1 cellular context compared by ENCODE assay signal in genomic region chr16:1272453-1273198, GRCh38.
TF ChIP-seq lines count a peak whose summit lies in the region.

No MANE protein-coding gene starts in this region.

TF ChIP-seq in HEK293, 187 proteins besides CTCF, POLR2A, EP300 and RAD21 (continued from another document and continues in another):
- TF ChIP-seq PBX3 (CRISPR knock-in tag; IDR thresholded peaks at IDR 0.05): no peak
- no peak for TF ChIP-seq REPIN1 (tag by site-specific recombination; IDR thresholded peaks at IDR 0.05; ENCODE audit: low read depth)
- no peak for TF ChIP-seq SALL2 (tag by site-specific recombination; IDR thresholded peaks at IDR 0.05; ENCODE audit: borderline replicate concordance)
- TF ChIP-seq, protein P1, sequence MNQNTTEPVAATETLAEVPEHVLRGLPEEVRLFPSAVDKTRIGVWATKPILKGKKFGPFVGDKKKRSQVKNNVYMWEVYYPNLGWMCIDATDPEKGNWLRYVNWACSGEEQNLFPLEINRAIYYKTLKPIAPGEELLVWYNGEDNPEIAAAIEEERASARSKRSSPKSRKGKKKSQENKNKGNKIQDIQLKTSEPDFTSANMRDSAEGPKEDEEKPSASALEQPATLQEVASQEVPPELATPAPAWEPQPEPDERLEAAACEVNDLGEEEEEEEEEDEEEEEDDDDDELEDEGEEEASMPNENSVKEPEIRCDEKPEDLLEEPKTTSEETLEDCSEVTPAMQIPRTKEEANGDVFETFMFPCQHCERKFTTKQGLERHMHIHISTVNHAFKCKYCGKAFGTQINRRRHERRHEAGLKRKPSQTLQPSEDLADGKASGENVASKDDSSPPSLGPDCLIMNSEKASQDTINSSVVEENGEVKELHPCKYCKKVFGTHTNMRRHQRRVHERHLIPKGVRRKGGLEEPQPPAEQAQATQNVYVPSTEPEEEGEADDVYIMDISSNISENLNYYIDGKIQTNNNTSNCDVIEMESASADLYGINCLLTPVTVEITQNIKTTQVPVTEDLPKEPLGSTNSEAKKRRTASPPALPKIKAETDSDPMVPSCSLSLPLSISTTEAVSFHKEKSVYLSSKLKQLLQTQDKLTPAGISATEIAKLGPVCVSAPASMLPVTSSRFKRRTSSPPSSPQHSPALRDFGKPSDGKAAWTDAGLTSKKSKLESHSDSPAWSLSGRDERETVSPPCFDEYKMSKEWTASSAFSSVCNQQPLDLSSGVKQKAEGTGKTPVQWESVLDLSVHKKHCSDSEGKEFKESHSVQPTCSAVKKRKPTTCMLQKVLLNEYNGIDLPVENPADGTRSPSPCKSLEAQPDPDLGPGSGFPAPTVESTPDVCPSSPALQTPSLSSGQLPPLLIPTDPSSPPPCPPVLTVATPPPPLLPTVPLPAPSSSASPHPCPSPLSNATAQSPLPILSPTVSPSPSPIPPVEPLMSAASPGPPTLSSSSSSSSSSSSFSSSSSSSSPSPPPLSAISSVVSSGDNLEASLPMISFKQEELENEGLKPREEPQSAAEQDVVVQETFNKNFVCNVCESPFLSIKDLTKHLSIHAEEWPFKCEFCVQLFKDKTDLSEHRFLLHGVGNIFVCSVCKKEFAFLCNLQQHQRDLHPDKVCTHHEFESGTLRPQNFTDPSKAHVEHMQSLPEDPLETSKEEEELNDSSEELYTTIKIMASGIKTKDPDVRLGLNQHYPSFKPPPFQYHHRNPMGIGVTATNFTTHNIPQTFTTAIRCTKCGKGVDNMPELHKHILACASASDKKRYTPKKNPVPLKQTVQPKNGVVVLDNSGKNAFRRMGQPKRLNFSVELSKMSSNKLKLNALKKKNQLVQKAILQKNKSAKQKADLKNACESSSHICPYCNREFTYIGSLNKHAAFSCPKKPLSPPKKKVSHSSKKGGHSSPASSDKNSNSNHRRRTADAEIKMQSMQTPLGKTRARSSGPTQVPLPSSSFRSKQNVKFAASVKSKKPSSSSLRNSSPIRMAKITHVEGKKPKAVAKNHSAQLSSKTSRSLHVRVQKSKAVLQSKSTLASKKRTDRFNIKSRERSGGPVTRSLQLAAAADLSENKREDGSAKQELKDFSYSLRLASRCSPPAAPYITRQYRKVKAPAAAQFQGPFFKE (tag by site-specific recombination; IDR thresholded peaks at IDR 0.05; ENCODE audit: borderline replicate concordance): no peak
- TF ChIP-seq PRDM10 (tag by site-specific recombination; IDR thresholded peaks at IDR 0.05): no peak
- TF ChIP-seq, protein P2, sequence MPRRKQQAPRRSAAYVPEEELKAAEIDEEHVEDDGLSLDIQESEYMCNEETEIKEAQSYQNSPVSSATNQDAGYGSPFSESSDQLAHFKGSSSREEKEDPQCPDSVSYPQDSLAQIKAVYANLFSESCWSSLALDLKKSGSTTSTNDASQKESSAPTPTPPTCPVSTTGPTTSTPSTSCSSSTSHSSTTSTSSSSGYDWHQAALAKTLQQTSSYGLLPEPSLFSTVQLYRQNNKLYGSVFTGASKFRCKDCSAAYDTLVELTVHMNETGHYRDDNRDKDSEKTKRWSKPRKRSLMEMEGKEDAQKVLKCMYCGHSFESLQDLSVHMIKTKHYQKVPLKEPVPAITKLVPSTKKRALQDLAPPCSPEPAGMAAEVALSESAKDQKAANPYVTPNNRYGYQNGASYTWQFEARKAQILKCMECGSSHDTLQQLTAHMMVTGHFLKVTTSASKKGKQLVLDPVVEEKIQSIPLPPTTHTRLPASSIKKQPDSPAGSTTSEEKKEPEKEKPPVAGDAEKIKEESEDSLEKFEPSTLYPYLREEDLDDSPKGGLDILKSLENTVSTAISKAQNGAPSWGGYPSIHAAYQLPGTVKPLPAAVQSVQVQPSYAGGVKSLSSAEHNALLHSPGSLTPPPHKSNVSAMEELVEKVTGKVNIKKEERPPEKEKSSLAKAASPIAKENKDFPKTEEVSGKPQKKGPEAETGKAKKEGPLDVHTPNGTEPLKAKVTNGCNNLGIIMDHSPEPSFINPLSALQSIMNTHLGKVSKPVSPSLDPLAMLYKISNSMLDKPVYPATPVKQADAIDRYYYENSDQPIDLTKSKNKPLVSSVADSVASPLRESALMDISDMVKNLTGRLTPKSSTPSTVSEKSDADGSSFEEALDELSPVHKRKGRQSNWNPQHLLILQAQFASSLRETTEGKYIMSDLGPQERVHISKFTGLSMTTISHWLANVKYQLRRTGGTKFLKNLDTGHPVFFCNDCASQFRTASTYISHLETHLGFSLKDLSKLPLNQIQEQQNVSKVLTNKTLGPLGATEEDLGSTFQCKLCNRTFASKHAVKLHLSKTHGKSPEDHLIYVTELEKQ (tag by site-specific recombination; IDR thresholded peaks at IDR 0.05; ENCODE audit: borderline replicate concordance): no peak
- no peak; the same call in 1 of the 2 replicates for TF ChIP-seq ZBTB8A (tag by site-specific recombination; IDR thresholded peaks at IDR 0.05)
- TF ChIP-seq ZSCAN30 (tag by site-specific recombination; IDR thresholded peaks at IDR 0.05): no peak
- 0 out of 2 replicates have a peak, but pooled peaks have one; percentile 10 for TF ChIP-seq ZNF133 (tag by site-specific recombination; IDR thresholded peaks at IDR 0.05)
- TF ChIP-seq ZNF148 (tag by site-specific recombination; IDR thresholded peaks at IDR 0.05; ENCODE audit: borderline replicate concordance): no peak
- no peak for TF ChIP-seq ZNF658 (tag by site-specific recombination; IDR thresholded peaks at IDR 0.05)
- no peak for TF ChIP-seq ZNF621 (tag by site-specific recombination; IDR thresholded peaks at IDR 0.05)
- TF ChIP-seq ZNF639 (tag by site-specific recombination; IDR thresholded peaks at IDR 0.05): no peak
- TF ChIP-seq, protein P3, sequence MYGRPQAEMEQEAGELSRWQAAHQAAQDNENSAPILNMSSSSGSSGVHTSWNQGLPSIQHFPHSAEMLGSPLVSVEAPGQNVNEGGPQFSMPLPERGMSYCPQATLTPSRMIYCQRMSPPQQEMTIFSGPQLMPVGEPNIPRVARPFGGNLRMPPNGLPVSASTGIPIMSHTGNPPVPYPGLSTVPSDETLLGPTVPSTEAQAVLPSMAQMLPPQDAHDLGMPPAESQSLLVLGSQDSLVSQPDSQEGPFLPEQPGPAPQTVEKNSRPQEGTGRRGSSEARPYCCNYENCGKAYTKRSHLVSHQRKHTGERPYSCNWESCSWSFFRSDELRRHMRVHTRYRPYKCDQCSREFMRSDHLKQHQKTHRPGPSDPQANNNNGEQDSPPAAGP (tag by site-specific recombination; IDR thresholded peaks at IDR 0.05): no peak
- no peak for TF ChIP-seq ZNF146 (tag by site-specific recombination; IDR thresholded peaks at IDR 0.05)
- TF ChIP-seq ZNF558 (tag by site-specific recombination; IDR thresholded peaks at IDR 0.05): no peak
- no peak for TF ChIP-seq ZNF416 (tag by site-specific recombination; IDR thresholded peaks at IDR 0.05)
- no peak for TF ChIP-seq ZNF169 (tag by site-specific recombination; IDR thresholded peaks at IDR 0.05)
- TF ChIP-seq SP2 (tag by site-specific recombination; IDR thresholded peaks at IDR 0.05): no peak
- TF ChIP-seq, protein P4, sequence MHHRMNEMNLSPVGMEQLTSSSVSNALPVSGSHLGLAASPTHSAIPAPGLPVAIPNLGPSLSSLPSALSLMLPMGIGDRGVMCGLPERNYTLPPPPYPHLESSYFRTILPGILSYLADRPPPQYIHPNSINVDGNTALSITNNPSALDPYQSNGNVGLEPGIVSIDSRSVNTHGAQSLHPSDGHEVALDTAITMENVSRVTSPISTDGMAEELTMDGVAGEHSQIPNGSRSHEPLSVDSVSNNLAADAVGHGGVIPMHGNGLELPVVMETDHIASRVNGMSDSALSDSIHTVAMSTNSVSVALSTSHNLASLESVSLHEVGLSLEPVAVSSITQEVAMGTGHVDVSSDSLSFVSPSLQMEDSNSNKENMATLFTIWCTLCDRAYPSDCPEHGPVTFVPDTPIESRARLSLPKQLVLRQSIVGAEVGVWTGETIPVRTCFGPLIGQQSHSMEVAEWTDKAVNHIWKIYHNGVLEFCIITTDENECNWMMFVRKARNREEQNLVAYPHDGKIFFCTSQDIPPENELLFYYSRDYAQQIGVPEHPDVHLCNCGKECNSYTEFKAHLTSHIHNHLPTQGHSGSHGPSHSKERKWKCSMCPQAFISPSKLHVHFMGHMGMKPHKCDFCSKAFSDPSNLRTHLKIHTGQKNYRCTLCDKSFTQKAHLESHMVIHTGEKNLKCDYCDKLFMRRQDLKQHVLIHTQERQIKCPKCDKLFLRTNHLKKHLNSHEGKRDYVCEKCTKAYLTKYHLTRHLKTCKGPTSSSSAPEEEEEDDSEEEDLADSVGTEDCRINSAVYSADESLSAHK (tag by site-specific recombination; IDR thresholded peaks at IDR 0.05): no peak
- TF ChIP-seq, protein P5, sequence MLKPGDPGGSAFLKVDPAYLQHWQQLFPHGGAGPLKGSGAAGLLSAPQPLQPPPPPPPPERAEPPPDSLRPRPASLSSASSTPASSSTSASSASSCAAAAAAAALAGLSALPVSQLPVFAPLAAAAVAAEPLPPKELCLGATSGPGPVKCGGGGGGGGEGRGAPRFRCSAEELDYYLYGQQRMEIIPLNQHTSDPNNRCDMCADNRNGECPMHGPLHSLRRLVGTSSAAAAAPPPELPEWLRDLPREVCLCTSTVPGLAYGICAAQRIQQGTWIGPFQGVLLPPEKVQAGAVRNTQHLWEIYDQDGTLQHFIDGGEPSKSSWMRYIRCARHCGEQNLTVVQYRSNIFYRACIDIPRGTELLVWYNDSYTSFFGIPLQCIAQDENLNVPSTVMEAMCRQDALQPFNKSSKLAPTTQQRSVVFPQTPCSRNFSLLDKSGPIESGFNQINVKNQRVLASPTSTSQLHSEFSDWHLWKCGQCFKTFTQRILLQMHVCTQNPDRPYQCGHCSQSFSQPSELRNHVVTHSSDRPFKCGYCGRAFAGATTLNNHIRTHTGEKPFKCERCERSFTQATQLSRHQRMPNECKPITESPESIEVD (tag by site-specific recombination; IDR thresholded peaks at IDR 0.05): no peak
- no peak for TF ChIP-seq ZNF274 (IDR thresholded peaks at IDR 0.05; ENCODE audit: low read length)
- no peak for TF ChIP-seq ZNF274 (tag by site-specific recombination; IDR thresholded peaks at IDR 0.05; ENCODE audit: borderline replicate concordance)
- no peak for TF ChIP-seq GLI2 (tag by site-specific recombination; IDR thresholded peaks at IDR 0.05; ENCODE audit: borderline replicate concordance, low read depth)
- TF ChIP-seq ZBTB7A (tag by site-specific recombination; IDR thresholded peaks at IDR 0.05; ENCODE audit: low read depth): 0 out of 2 replicates have a peak, but pooled peaks have one; percentile 28
- peak; percentile 21; the same call in 1 of the 2 replicates for TF ChIP-seq ZNF571 (tag by site-specific recombination; IDR thresholded peaks at IDR 0.05)
- no peak for TF ChIP-seq SCRT1 (tag by site-specific recombination; IDR thresholded peaks at IDR 0.05; ENCODE audit: borderline replicate concordance)
- TF ChIP-seq ZNF121 (tag by site-specific recombination; IDR thresholded peaks at IDR 0.05): no peak
- TF ChIP-seq ZNF311 (tag by site-specific recombination; IDR thresholded peaks at IDR 0.05; ENCODE audit: borderline replicate concordance): no peak
- no peak for TF ChIP-seq ZNF214 (tag by site-specific recombination; IDR thresholded peaks at IDR 0.05; ENCODE audit: borderline replicate concordance)
- no peak for TF ChIP-seq ZNF792 (tag by site-specific recombination; IDR thresholded peaks at IDR 0.05)
